ENCODE assay signal across 8 cellular contexts in the genomic region with DNA sequence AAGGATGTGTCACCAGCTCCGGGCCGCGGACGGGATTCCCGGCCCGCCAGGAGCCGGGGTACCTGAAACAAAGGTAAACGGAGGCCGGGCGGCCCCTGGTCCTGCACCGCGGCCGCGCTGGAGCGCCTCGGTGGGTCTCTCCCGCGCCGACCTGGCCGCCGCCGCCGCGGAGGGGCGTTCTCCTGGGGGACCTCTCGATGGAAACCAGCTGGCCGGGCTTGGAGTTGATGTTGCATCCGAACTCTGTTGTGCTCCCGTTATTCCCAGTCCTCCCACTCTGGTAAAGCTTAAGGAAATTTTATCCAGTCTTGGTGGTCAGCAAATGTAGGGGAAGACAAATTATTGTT. TPM values are rescaled to one million over a fixed set of nuclear protein-coding genes. Genes with fewer than 3 reads are reported as not detected.
DNase-seq lines count a peak whose midpoint lies in the region; ATAC-seq lines count a peak whose summit lies in the region.

No MANE protein-coding gene starts in this region.

- H3K27ac Mint-ChIP-seq in activated CD4-positive, alpha-beta memory T cell treated with anti-CD3 and anti-CD28 coated beads, Interleukin-2, amount 10 ng/mL, durations not matched to agents 7 days and 5 days: no peak overlapping the region

- peaks cover 12% of the 10 kb centered on the region for H3K4me1 Mint-ChIP-seq in activated CD4-positive, alpha-beta memory T cell treated with anti-CD3 and anti-CD28 coated beads, Interleukin-2, amount 10 ng/mL, durations not matched to agents 7 days and 5 days

- ATAC-seq in HG02763 (IDR thresholded peaks at IDR 0.05; ENCODE audit: unreplicated experiment) (peak; percentile 15), left cardiac atrium (peak; percentile 22 to 24), sciatic nerve (peak; percentile 38), HG03175 (IDR thresholded peaks at IDR 0.05; ENCODE audit: unreplicated experiment) (no peak)

- CTCF ChIA-PET in activated CD4-positive, alpha-beta memory T cell treated with anti-CD3 and anti-CD28 coated beads, Interleukin-2, amount 10 ng/mL, durations not matched to agents 7 days and 5 days (lab: Charles Lee): interaction anchor here (1.2 to 1.5 kb wide), 2 partner anchors 77 to 787 kb away, joined by 3 to 4 read pairs; no protein-coding TSS in a partner anchor

- DNase-seq in activated CD4-positive, alpha-beta memory T cell treated with anti-CD3 and anti-CD28 coated beads, Interleukin-2, amount 10 ng/mL, durations not matched to agents 7 days and 5 days: no peak
- no peak for DNase-seq in left cardiac atrium
- no peak for DNase-seq in sciatic nerve (ENCODE audit: low spot score)
- no peak for DNase-seq in OCI-M2 (lab: John Stamatoyannopoulos, UW; ENCODE audit: unreplicated experiment)
- DNase-seq in NCI-H446 treated with DMSO at 0.1 percent for 48 hours (lab: John Stamatoyannopoulos, UW): no peak

- H3K9me3 Mint-ChIP-seq in activated CD4-positive, alpha-beta memory T cell treated with anti-CD3 and anti-CD28 coated beads, Interleukin-2, amount 10 ng/mL, durations not matched to agents 7 days and 5 days: no peaks in the 10 kb centered on the region

- no peaks in the 10 kb centered on the region for H3K36me3 Mint-ChIP-seq in activated CD4-positive, alpha-beta memory T cell treated with anti-CD3 and anti-CD28 coated beads, Interleukin-2, amount 10 ng/mL, durations not matched to agents 7 days and 5 days (ENCODE audit: low read depth)

- intact Hi-C loops in left cardiac atrium (cut with DNase I): no loop called here
- intact Hi-C loops in sciatic nerve (cut with DNase I): no loop called here

- H3K27me3 Mint-ChIP-seq in activated CD4-positive, alpha-beta memory T cell treated with anti-CD3 and anti-CD28 coated beads, Interleukin-2, amount 10 ng/mL, durations not matched to agents 7 days and 5 days: peaks cover 37% of the 10 kb centered on the region

- H3K4me3 ChIP-seq in GM08714 (ENCODE audit: low read length): peak overlapping the region; percentile 72

- POLR2A ChIA-PET in activated CD4-positive, alpha-beta memory T cell treated with anti-CD3 and anti-CD28 coated beads, Interleukin-2, amount 10 ng/mL, durations not matched to agents 7 days and 5 days (lab: Charles Lee): no interaction called here

- H3K4me3 Mint-ChIP-seq in activated CD4-positive, alpha-beta memory T cell treated with anti-CD3 and anti-CD28 coated beads, Interleukin-2, amount 10 ng/mL, durations not matched to agents 7 days and 5 days: peak overlapping the region; percentile 59

RNA-seq across cellular contexts. Expression of a gene that starts 0.8 kb away (rescaled TPM):
- total RNA-seq in activated CD4-positive, alpha-beta memory T cell treated with anti-CD3 and anti-CD28 coated beads, Interleukin-2, amount 10 ng/mL, durations not matched to agents 7 days and 5 days: under 1 TPM in 1 of 2 experiments, not detected in 1; 0.03 TPM
- total RNA-seq in left cardiac atrium (10 to 100 TPM; 37.5 to 60.1 TPM), sciatic nerve (15.2 TPM)

Comparison
In these comparisons a context has a peak if more than half of its experiments do, and no peak if none do; other contexts are left out.
1. RNA of a gene that starts 0.8 kb away (total RNA-seq): 37.5 to 60.1 TPM in left cardiac atrium and 15.2 TPM in sciatic nerve (single experiment); 0.03 TPM in activated CD4-positive, alpha-beta memory T cell treated with anti-CD3 and anti-CD28 coated beads, Interleukin-2, amount 10 ng/mL, durations not matched to agents 7 days and 5 days; every median in the first group is over 10 times any median in the second.